9 cellular contexts compared by ENCODE assay signal in the genomic region with DNA sequence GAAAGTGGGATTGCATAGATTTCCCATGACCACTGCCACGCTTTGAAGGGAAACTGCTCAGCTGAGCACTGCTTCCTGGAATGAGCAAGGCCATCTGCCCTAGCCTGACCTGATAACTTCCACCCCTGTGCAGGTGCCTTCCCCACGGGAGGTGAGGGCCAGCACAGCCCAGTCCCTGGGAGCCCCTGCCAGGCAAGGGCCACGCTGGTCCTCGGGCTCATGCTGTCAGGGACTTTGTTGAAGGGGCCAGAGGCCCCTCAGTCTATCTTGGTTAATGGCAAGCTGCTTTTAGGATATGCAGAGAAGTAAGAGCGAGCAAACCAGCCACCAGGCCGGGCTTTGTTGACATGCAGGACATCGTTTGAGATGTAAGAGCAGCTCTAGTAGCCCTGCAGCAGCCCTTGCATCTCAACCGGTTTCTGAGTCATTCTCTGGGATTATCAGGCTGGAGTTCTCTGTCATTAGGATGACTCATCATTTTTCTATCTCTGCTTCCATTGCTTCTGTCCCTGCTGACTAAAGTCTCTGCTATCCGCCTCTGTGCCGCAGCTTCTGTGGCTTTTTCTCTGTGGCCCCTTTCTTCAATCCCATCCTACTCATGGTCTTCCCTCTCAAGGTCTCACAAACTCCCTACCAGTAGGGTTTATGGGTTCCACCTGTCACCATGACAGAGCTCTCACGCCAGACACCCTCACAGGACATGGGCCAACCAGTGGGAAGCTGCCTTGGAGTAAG. TPM values are rescaled to one million over a fixed set of nuclear protein-coding genes. Genes with fewer than 3 reads are reported as not detected.
A peak's percentile ranks its signal among the peaks of the same experiment; 100 is the strongest.
DNase-seq lines count a peak whose midpoint lies in the region; TF ChIP-seq lines count a peak whose summit lies in the region.
"Had no signal": no experiment of that assay in that cellular context is flagged by ENCODE, and none has a peak within 500 bp of the region (broad histone marks: within the 10 kb centered on the region; RNA-seq: fewer than 3 reads in every experiment).

No MANE protein-coding gene starts in this region.

- TF ChIP-seq CTCF in nephron progenitor cell (IDR thresholded peaks at IDR 0.05): no peak

- H3K4me1 Mint-ChIP-seq in dendritic cell treated with granulocyte-macrophage colony-stimulating factor and Interleukin-4, amounts not matched to agents 40 ng/mL and 50 ng/mL, for 4 days (ENCODE audit: low read depth): peaks cover 19% of the 10 kb centered on the region
- peaks cover 33% of the 10 kb centered on the region for H3K4me1 Mint-ChIP-seq in nephron progenitor cell

- H3K27ac Mint-ChIP-seq in dendritic cell treated with granulocyte-macrophage colony-stimulating factor and Interleukin-4, amounts not matched to agents 40 ng/mL and 50 ng/mL, for 4 days: peak overlapping the region; percentile 31
- H3K27ac Mint-ChIP-seq in nephron progenitor cell: peak overlapping the region; percentile 68

- H3K36me3 Mint-ChIP-seq in dendritic cell treated with granulocyte-macrophage colony-stimulating factor and Interleukin-4, amounts not matched to agents 40 ng/mL and 50 ng/mL, for 4 days (ENCODE audit: low read depth): no peaks in the 10 kb centered on the region
- H3K36me3 Mint-ChIP-seq in nephron progenitor cell (ENCODE audit: low read depth): no peaks in the 10 kb centered on the region

- no peaks in the 10 kb centered on the region for H3K27me3 Mint-ChIP-seq in dendritic cell treated with granulocyte-macrophage colony-stimulating factor and Interleukin-4, amounts not matched to agents 40 ng/mL and 50 ng/mL, for 4 days
- no peaks in the 10 kb centered on the region for H3K27me3 Mint-ChIP-seq in nephron progenitor cell (ENCODE audit: low read depth, poor library complexity)

- intact Hi-C loops in dendritic cell treated with granulocyte-macrophage colony-stimulating factor and Interleukin-4, amounts not matched to agents 40 ng/mL and 50 ng/mL, for 4 days (cut with micrococcal nuclease): no loop called here

- no peaks in the 10 kb centered on the region for H3K9me3 Mint-ChIP-seq in dendritic cell treated with granulocyte-macrophage colony-stimulating factor and Interleukin-4, amounts not matched to agents 40 ng/mL and 50 ng/mL, for 4 days
- no peaks in the 10 kb centered on the region for H3K9me3 Mint-ChIP-seq in nephron progenitor cell
- H3K9me3 Mint-ChIP-seq: immature natural killer cell had no signal

- H3K4me3 Mint-ChIP-seq in dendritic cell treated with granulocyte-macrophage colony-stimulating factor and Interleukin-4, amounts not matched to agents 40 ng/mL and 50 ng/mL, for 4 days: no peak overlapping the region
- no peak overlapping the region for H3K4me3 Mint-ChIP-seq in nephron progenitor cell
- H3K4me3 Mint-ChIP-seq: immature natural killer cell had no signal

- DNase-seq in DMS 273 treated with DMSO at 0.1 percent for 48 hours (lab: John Stamatoyannopoulos, UW) (peak; percentile 2), NCI-H460 (ENCODE audit: extremely low read depth, low read depth) (peak; percentile 85), nephron progenitor cell (no peak), NCI-H1417 treated with DMSO at 0.1 percent for 48 hours (lab: John Stamatoyannopoulos, UW) (no peak), retina (no peak), mesenteric fat pad (ENCODE audit: low spot score) (no peak)
- DNase-seq in activated naive CD4-positive, alpha-beta T cell (lab: John Stamatoyannopoulos, UW): no peak
- DNase-seq: immature natural killer cell had no signal

RNA-seq across cellular contexts. Expression of a gene that starts 30.6 kb away (rescaled TPM):
- total RNA-seq in NCI-H460 (2014; rRNA removed; shearing (Covaris generic)): 0.15 and 0.78 TPM in 2 replicates
- 1.1 TPM in 1 of 2 replicates, not detected in the other for polyA plus RNA-seq in NCI-H460 (2014; cell fraction: nucleus; rRNA removed)
- total RNA-seq in mesenteric fat pad: 28.5 TPM

Comparison
In these comparisons a context has a peak if more than half of its experiments do, and no peak if none do; other contexts are left out.
1. DNase-seq: peak in DMS 273 treated with DMSO at 0.1 percent for 48 hours (single experiment) and NCI-H460 (single experiment); none in nephron progenitor cell (single experiment), activated naive CD4-positive, alpha-beta T cell (0 of 4), NCI-H1417 treated with DMSO at 0.1 percent for 48 hours (single experiment), retina (single experiment) and mesenteric fat pad (single experiment).
2. RNA of a gene that starts 30.6 kb away (total RNA-seq): 28.5 TPM in mesenteric fat pad (single experiment); 0.15 to 0.78 TPM in NCI-H460; every median in the first group is over 10 times any median in the second.